1 cellular context compared by ENCODE assay signal in the genomic region with DNA sequence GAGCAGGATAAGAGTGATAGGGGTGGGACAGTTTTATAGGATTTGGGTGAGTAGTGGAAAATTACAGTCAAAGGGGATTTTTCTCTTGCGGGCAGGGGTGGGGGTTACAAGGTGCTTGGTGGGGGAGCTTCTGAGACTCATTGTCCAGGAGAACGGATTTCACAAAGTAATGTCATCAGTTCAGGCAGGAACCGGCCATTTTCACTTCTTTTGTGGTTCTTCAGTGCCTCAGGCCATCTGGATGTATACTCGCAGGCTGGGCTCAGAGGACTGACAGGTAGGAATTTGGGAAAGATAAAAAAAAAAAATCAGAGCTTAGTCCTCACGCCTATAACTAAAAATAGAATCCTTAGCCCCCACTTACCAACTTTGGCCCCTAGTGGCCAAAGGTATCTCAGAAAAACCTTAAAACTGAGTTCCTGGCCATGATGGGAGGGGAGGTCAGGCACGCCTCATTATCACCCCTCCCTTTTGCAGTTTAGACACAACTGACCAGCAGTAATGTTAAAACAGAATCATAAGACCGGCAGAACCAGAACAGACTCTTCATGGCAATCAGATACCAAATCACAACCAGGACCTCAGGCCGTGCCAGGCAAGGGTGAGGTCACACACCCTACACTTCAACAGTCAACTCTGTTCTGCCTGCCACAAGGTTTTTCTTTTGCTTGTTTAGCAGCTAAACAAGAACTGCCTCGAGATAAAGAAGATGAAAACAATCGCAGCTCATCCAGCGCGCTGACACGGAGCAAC.
TF ChIP-seq lines count a peak whose summit lies in the region.

No MANE protein-coding gene starts in this region.

TF ChIP-seq in HCT116, 20 proteins besides CTCF, POLR2A, EP300 and RAD21:
- TF ChIP-seq ZFX (IDR thresholded peaks at IDR 0.05) (no peak), EGR1 (IDR thresholded peaks at IDR 0.05; ENCODE audit: low read depth) (no peak), SIN3A (IDR thresholded peaks at IDR 0.05; ENCODE audit: low read depth) (no peak), YY1 (IDR thresholded peaks at IDR 0.05; ENCODE audit: extremely low read depth, insufficient replicate concordance, low read depth, low read length) (no peak), ELF1 (IDR thresholded peaks at IDR 0.05; ENCODE audit: borderline replicate concordance, low read depth) (no peak), CBX3 (IDR thresholded peaks at IDR 0.05; ENCODE audit: low read depth) (no peak), POLR2AphosphoS5 (IDR thresholded peaks at IDR 0.05; ENCODE audit: low read depth, low read length) (no peak), ZNF274 (IDR thresholded peaks at IDR 0.05; ENCODE audit: low read depth, low read length) (no peak), TCF7L2 (IDR thresholded peaks at IDR 0.05; ENCODE audit: borderline replicate concordance, extremely low read depth, insufficient read depth, insufficient read length) (no peak), SRF (IDR thresholded peaks at IDR 0.05; ENCODE audit: low read depth) (no peak), FOSL1 (IDR thresholded peaks at IDR 0.05; ENCODE audit: low read depth) (no peak), CEBPB (IDR thresholded peaks at IDR 0.05; ENCODE audit: low read depth) (no peak), EZH2 (IDR thresholded peaks at IDR 0.05) (no peak), EZH2phosphoT487 (IDR thresholded peaks at IDR 0.05; ENCODE audit: borderline replicate concordance) (no peak)
- TF ChIP-seq, protein P1, sequence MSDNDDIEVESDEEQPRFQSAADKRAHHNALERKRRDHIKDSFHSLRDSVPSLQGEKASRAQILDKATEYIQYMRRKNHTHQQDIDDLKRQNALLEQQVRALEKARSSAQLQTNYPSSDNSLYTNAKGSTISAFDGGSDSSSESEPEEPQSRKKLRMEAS (IDR thresholded peaks at IDR 0.05), result no peak
- TF ChIP-seq, protein P2, sequence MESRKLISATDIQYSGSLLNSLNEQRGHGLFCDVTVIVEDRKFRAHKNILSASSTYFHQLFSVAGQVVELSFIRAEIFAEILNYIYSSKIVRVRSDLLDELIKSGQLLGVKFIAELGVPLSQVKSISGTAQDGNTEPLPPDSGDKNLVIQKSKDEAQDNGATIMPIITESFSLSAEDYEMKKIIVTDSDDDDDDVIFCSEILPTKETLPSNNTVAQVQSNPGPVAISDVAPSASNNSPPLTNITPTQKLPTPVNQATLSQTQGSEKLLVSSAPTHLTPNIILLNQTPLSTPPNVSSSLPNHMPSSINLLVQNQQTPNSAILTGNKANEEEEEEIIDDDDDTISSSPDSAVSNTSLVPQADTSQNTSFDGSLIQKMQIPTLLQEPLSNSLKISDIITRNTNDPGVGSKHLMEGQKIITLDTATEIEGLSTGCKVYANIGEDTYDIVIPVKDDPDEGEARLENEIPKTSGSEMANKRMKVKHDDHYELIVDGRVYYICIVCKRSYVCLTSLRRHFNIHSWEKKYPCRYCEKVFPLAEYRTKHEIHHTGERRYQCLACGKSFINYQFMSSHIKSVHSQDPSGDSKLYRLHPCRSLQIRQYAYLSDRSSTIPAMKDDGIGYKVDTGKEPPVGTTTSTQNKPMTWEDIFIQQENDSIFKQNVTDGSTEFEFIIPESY (IDR thresholded peaks at IDR 0.05; ENCODE audit: extremely low read depth, insufficient replicate concordance, low read length), result no peak
